In the genomic region with DNA sequence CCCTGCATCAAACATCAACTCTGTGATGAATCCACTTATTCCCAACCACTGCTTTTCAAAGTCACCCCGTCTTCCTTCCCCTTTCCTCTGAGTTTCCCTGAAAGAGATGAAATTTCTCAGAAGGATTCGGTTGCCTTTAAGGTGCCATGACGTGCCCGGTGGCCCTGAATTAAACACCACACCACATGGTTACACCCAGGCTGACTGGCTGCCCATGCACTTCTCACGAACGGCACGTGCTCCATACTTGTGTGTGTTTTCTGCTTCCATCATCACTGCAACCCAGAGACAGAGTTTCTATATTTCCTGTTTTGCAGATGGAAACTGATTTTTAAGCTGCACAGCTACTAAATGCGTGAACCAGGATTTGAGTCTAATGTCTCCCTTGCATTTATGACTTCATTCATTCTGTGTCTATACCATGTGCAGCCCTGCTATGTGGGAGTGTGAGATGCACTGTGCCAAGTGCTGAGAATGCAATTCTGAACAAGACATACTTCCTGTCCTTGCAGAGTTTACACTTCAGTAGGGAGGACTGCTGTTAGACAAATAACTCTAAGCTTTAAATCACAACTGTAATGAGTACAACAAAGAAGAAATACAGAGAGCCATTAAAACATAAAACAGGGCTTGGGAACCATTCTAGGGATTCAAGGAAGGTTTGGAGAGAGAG, we compare ENCODE assay signal across 32 cellular contexts.
DNase-seq lines count a peak whose midpoint lies in the region; FAIRE-seq and TF ChIP-seq lines count a peak whose summit lies in the region.
"Had no signal": no experiment of that assay in that cellular context is flagged by ENCODE, and none has a peak within 500 bp of the region (broad histone marks: within the 10 kb centered on the region; RNA-seq: fewer than 3 reads in every experiment).

No MANE protein-coding gene starts in this region.

- H3K4me1 ChIP-seq in GM23248 (ENCODE audit: insufficient read depth): no peaks in the 10 kb centered on the region
- H3K4me1 ChIP-seq: foreskin keratinocyte, heart left ventricle, lower lobe of right lung, parathyroid adenoma, right atrium auricular region, upper lobe of right lung had no signal

- no peaks in the 10 kb centered on the region for H3F3A ChIP-seq in GM23248 (ENCODE audit: insufficient read depth)

- H3K9me3 ChIP-seq in GM23248 (ENCODE audit: low read depth) (no peaks in the 10 kb centered on the region), SK-N-MC (ENCODE audit: low read depth, low read length) (peaks cover 8% of the 10 kb centered on the region; the same call in 1 of the 2 replicates)
- H3K9me3 ChIP-seq: lower lobe of right lung, SK-N-SH, upper lobe of right lung had no signal

- H3K27ac ChIP-seq in GM23248: no peak overlapping the region
- H3K27ac ChIP-seq in SK-N-MC: peak overlapping the region; percentile 84
- H3K27ac ChIP-seq: BLaER1 treated with 17β-estradiol and CSF1 and Interleukin-3, amounts not matched to agents 10 nM and 100 nM; brain microvascular endothelial cell; epithelial cell of prostate; foreskin keratinocyte; heart left ventricle; lower lobe of right lung; parathyroid adenoma; right atrium auricular region; upper lobe of right lung had no signal

- peak; percentile 7 for DNase-seq in GM23248
- peak; percentile 53 for DNase-seq in SK-N-MC (ENCODE audit: low read depth, low spot score)
- peak; percentile 70 for DNase-seq in fibroblast of villous mesenchyme (ENCODE audit: low read depth)
- peak; percentile 64 for DNase-seq in superior temporal gyrus (ENCODE audit: extremely low spot score)
- no peak for DNase-seq in activated gamma-delta T cell (lab: John Stamatoyannopoulos, UW)
- DNase-seq in RCC 7860 (ENCODE audit: low spot score): no peak
- DNase-seq in GM19240 (ENCODE audit: insufficient read length, low spot score): no peak
- DNase-seq in HTR-8/SVneo (ENCODE audit: insufficient read length, low spot score): no peak
- DNase-seq: activated CD4-positive, alpha-beta T cell treated with anti-CD3 and anti-CD28 coated beads for 36 hours; activated CD8-positive, alpha-beta memory T cell treated with anti-CD3 and anti-CD28 coated beads for 24 hours; activated gamma-delta T cell treated with Interleukin-2 at 50 U/mL for 16 hours; activated T-cell treated with anti-CD3 and anti-CD28 coated beads, Interleukin-2, amount 50 U/mL, for 1 hour; brain microvascular endothelial cell; COR-L47; DMS79 treated with DMSO at 0.1 percent for 48 hours; effector CD4-positive, alpha-beta T cell; foreskin keratinocyte; HCEC 1CT; heart left ventricle; kidney glomerular epithelial cell; lower lobe of right lung; NCI-H187; NCI-H2171 treated with DMSO at 0.1 percent for 48 hours; NCI-H524 treated with DMSO at 0.1 percent for 48 hours; SK-N-SH; stimulated activated CD4-positive, alpha-beta T cell treated with anti-CD3 and anti-CD28 coated beads, Interleukin-4, amount 100 ng/mL, for 1 hour; T-helper 2 cell; upper lobe of right lung had no signal

- no peak overlapping the region for H2AFZ ChIP-seq in GM23248
- H2AFZ ChIP-seq: parathyroid adenoma had no signal

- no peak overlapping the region for H3K4me2 ChIP-seq in GM23248 (ENCODE audit: unreplicated experiment)
- H3K4me2 ChIP-seq: SK-N-SH had no signal

- H3K4me3 ChIP-seq in GM23248 (no peak overlapping the region), SK-N-MC (peak overlapping the region; percentile 13; the same call in 1 of the 2 replicates), fibroblast of villous mesenchyme (ENCODE audit: low read depth, low read length) (no peak overlapping the region)
- H3K4me3 ChIP-seq: BLaER1 treated with 17β-estradiol and CSF1 and Interleukin-3, amounts not matched to agents 10 nM and 100 nM; heart left ventricle; lower lobe of right lung; right atrium auricular region; upper lobe of right lung had no signal

- no peak for TF ChIP-seq CTCF in fibroblast of villous mesenchyme (IDR thresholded peaks at IDR 0.05; ENCODE audit: insufficient read depth, low read depth, low read length)

- WGBS in GM23248 (ENCODE audit: low coverage in 1 of 2, low lambda C conversion rate in 2 of 2, missing lambda C conversion rate in 2 of 2), 2 experiments: 45 to 49% methylated on average over 8 of the region's 8 CpGs

- no peaks in the 10 kb centered on the region for H4K20me1 ChIP-seq in GM23248 (ENCODE audit: insufficient read depth)
- H4K20me1 ChIP-seq: BLaER1 treated with 17β-estradiol and CSF1 and Interleukin-3, amounts not matched to agents 10 nM and 100 nM had no signal

- no peaks in the 10 kb centered on the region for H3K9me2 ChIP-seq in GM23248 (ENCODE audit: insufficient read depth)
- H3K9me2 ChIP-seq: SK-N-SH had no signal

- H3K9ac ChIP-seq in GM23248 (no peak overlapping the region), SK-N-MC (ENCODE audit: insufficient read length) (no peak overlapping the region)
- H3K9ac ChIP-seq: BLaER1 treated with 17β-estradiol and CSF1 and Interleukin-3, amounts not matched to agents 10 nM and 100 nM; parathyroid adenoma; SK-N-SH had no signal

- H3K36me3 ChIP-seq in GM23248 (ENCODE audit: low read depth) (no peaks in the 10 kb centered on the region), SK-N-MC (ENCODE audit: insufficient read depth, low read length) (no peaks in the 10 kb centered on the region)
- H3K36me3 ChIP-seq: BLaER1 treated with 17β-estradiol and CSF1 and Interleukin-3, amounts not matched to agents 10 nM and 100 nM; brain microvascular endothelial cell; heart left ventricle; lower lobe of right lung; right atrium auricular region; upper lobe of right lung had no signal

- FAIRE-seq in RCC 7860 (lab: Jason Lieb, UNC): no peak
- no peak for FAIRE-seq in HTR-8/SVneo (lab: Jason Lieb, UNC)

- in situ Hi-C loops in GM23248 (cut with MboI): no loop called here

- H3K27me3 ChIP-seq in GM23248 (replicated peaks; ENCODE audit: insufficient read depth): no peaks in the 10 kb centered on the region
- H3K27me3 ChIP-seq: BLaER1 treated with 17β-estradiol and CSF1 and Interleukin-3, amounts not matched to agents 10 nM and 100 nM; brain microvascular endothelial cell; foreskin keratinocyte; heart left ventricle; right atrium auricular region; upper lobe of right lung had no signal

- H3K79me2 ChIP-seq in GM23248 (ENCODE audit: insufficient read depth): no peaks in the 10 kb centered on the region
- H3K79me2 ChIP-seq: parathyroid adenoma had no signal

Comparison
In these comparisons a context has a peak if more than half of its experiments do, and no peak if none do; other contexts are left out.
1. DNase-seq: peak in GM23248 (single experiment), SK-N-MC (single experiment), fibroblast of villous mesenchyme (single experiment) and superior temporal gyrus (single experiment); none in activated gamma-delta T cell (single experiment), RCC 7860 (single experiment), GM19240 (single experiment) and HTR-8/SVneo (single experiment).